26 cellular contexts compared by ENCODE assay signal in genomic region chr4:82050806-82051205, GRCh38.
DNase-seq lines count a peak whose midpoint lies in the region; ATAC-seq and TF ChIP-seq lines count a peak whose summit lies in the region.
"Had no signal": no experiment of that assay in that cellular context is flagged by ENCODE, and none has a peak within 500 bp of the region (broad histone marks: within the 10 kb centered on the region; RNA-seq: fewer than 3 reads in every experiment).

No MANE protein-coding gene starts in this region.

- no peak for TF ChIP-seq POLR2A in breast epithelium (IDR thresholded peaks at IDR 0.05)

- intact Hi-C loops in MCF 10A (cut with micrococcal nuclease): no loop called here
- intact Hi-C loops in breast epithelium (cut with DNase I; ENCODE audit: low total_unique reads): loop anchor here (10.0 kb wide), 1 partner anchor 1676 kb away; no protein-coding TSS in a partner anchor

- no peaks in the 10 kb centered on the region for H3K27me3 ChIP-seq in breast epithelium

- H3K27ac Mint-ChIP-seq in MCF 10A (ENCODE audit: low read depth, unreplicated experiment): no peak overlapping the region

- no peaks in the 10 kb centered on the region for H3K9me3 ChIP-seq in breast epithelium
- H3K9me3 ChIP-seq: BE2C had no signal

- POLR2A ChIA-PET in MCF 10A (lab: Yijun Ruan, JAX): interaction anchor here (0.7 to 1.5 kb wide), 3 partner anchors 11 to 352 kb away, joined by 3 to 6 read pairs (median 5); no protein-coding TSS in a partner anchor

- DNase-seq in MCF 10A (ENCODE audit: unreplicated experiment) (peak; percentile 34), breast epithelium (ENCODE audit: low spot score in 2 of 2) (no peak), astrocyte of the hippocampus (ENCODE audit: low read depth, low spot score) (peak; percentile 58), iris pigment epithelial cell (ENCODE audit: low read depth) (peak; percentile 11), SW 1271 (lab: John Stamatoyannopoulos, UW) (no peak), DMS114 treated with DMSO at 0.1 percent for 48 hours (lab: John Stamatoyannopoulos, UW; ENCODE audit: unreplicated experiment) (no peak), NCI-H82 treated with DMSO at 0.1 percent for 48 hours (lab: John Stamatoyannopoulos, UW; ENCODE audit: unreplicated experiment) (no peak)
- DNase-seq: 8988T; ACHN; BE2C; Calu3; DMS153; DND-41; H7; Kasumi-1; NCI-H1048; NCI-H1417; NCI-H187 treated with DMSO at 0.1 percent for 48 hours; NCI-H446; NCI-H524 treated with DMSO at 0.1 percent for 48 hours; NCI-H774; NK-92 treated with Interleukin-12 subunit alpha and Interleukin-12 subunit beta, amount 100 ng/mL, for 24 hours; PC-9; SHP77 had no signal

- H3K4me3 ChIP-seq in breast epithelium: no peak overlapping the region
- H3K4me3 ChIP-seq: K562, PC-9 had no signal

- no peaks in the 10 kb centered on the region for H3K36me3 Mint-ChIP-seq in MCF 10A (ENCODE audit: insufficient read depth, unreplicated experiment)

- CTCF ChIA-PET in MCF 10A (lab: Yijun Ruan, JAX): interaction anchor here (0.6 kb wide), 1 partner anchor 218 kb away, joined by 4 read pairs; no protein-coding TSS in a partner anchor

- no peak overlapping the region for H3K4me3 Mint-ChIP-seq in MCF 10A (ENCODE audit: unreplicated experiment)

- no peaks in the 10 kb centered on the region for H3K9me3 Mint-ChIP-seq in MCF 10A (ENCODE audit: unreplicated experiment)

- no peak for ATAC-seq in HG02759 (IDR thresholded peaks at IDR 0.05; ENCODE audit: unreplicated experiment)
- ATAC-seq: K562 had no signal

- H3K4me1 Mint-ChIP-seq in MCF 10A (ENCODE audit: insufficient read depth, unreplicated experiment): peaks cover 13% of the 10 kb centered on the region

- no peaks in the 10 kb centered on the region for H3K4me1 ChIP-seq in breast epithelium
- H3K4me1 ChIP-seq: BE2C had no signal

- H3K27ac ChIP-seq in breast epithelium: no peak overlapping the region
- H3K27ac ChIP-seq: PC-9 had no signal

- H3K27me3 Mint-ChIP-seq in MCF 10A (ENCODE audit: insufficient read depth, unreplicated experiment): no peaks in the 10 kb centered on the region

- H3K36me3 ChIP-seq in breast epithelium: no peaks in the 10 kb centered on the region
- H3K36me3 ChIP-seq: BE2C had no signal

- TF ChIP-seq CTCF in MCF 10A (IDR thresholded peaks at IDR 0.05; ENCODE audit: unreplicated experiment) (no peak), breast epithelium (IDR thresholded peaks at IDR 0.05) (no peak)

- no TSS peak for BruUV-seq in MCF 10A (replicated peaks; lab: Mats Ljungman, UMichigan)

Comparison
In these comparisons a context has a peak if more than half of its experiments do, and no peak if none do; other contexts are left out.
1. DNase-seq: peak in MCF 10A (single experiment), astrocyte of the hippocampus (single experiment) and iris pigment epithelial cell (single experiment); none in breast epithelium (0 of 2), SW 1271 (0 of 2), DMS114 treated with DMSO at 0.1 percent for 48 hours (single experiment) and NCI-H82 treated with DMSO at 0.1 percent for 48 hours (single experiment).